ENCODE assay signal across 8 cellular contexts in the genomic region with DNA sequence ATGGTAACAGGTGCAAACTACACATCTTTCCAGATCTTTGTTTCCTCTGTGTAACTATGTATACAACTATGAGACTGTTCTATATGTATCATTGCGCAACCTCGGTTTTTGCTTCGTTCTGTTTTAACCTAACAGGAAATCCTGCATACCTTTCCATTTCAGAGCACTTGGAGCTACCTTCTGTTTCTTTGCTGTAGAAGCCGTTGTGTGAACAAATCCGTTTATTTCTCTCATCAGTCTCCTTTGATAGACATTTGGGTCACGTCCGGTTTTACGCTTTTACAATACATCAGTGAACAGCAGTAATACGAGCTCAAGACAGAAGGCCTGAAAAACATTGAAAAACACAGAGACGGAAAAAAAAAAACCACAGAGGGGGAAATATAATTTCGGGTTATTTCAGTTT. TPM values are rescaled to one million over a fixed set of nuclear protein-coding genes. Genes with fewer than 3 reads are reported as not detected.
DNase-seq lines count a peak whose midpoint lies in the region; ATAC-seq and TF ChIP-seq lines count a peak whose summit lies in the region.

No MANE protein-coding gene starts in this region.

- peaks cover 0 to 73% (median 27%) of the 10 kb centered on the region in 12 donors for H3K4me1 ChIP-seq in heart left ventricle
- H3K4me1 ChIP-seq in OCI-LY1 (ENCODE audit: insufficient read depth, low read length, severe bottlenecking): peaks cover 80% of the 10 kb centered on the region
- H3K4me1 ChIP-seq in muscle layer of duodenum (ENCODE audit: control insufficient read depth in 1 of 2, insufficient read depth in 2 of 2, low read length in 2 of 2): peaks cover 22 to 32% of the 10 kb centered on the region in 2 donors

- H3K9me3 ChIP-seq in heart left ventricle (no peaks in the 10 kb centered on the region), OCI-LY1 (ENCODE audit: low read length) (no peaks in the 10 kb centered on the region), muscle layer of duodenum (ENCODE audit: control insufficient read depth in 1 of 2, low read length in 2 of 2) (no peaks in the 10 kb centered on the region)

- intact Hi-C loops in heart left ventricle (cut with DNase I): loop anchor here in 5 of 10 donors (5.0 to 10.0 kb wide), 4 partner anchors 81 to 398 kb away; partner anchors contain the start of genes MED18 (in 4 of the 5), RCC1 (in 2 of the 5), RNU11 (in 1 of the 5) and TAF12 (in 1 of the 5)
- intact Hi-C loops in left ventricle myocardium superior (cut with micrococcal nuclease): no loop called here
- intact Hi-C loops in sciatic nerve (cut with DNase I): no loop called here

- H2AFZ ChIP-seq in OCI-LY1 (ENCODE audit: low read length): no peak overlapping the region

- H4K20me1 ChIP-seq in OCI-LY1 (ENCODE audit: insufficient read depth, low read length): no peaks in the 10 kb centered on the region

- no peak for TF ChIP-seq CTCF in heart left ventricle (IDR thresholded peaks at IDR 0.05)
- no peak for TF ChIP-seq CTCF in OCI-LY1 (IDR thresholded peaks at IDR 0.05; ENCODE audit: low read length)
- TF ChIP-seq CTCF in choroid plexus epithelial cell (conservative IDR thresholded peaks at IDR 0.05; ENCODE audit: low read depth, low read length): no peak

- peak overlapping the region; percentile 22 to 97 (median 84) for H3K27ac ChIP-seq in heart left ventricle
- peak overlapping the region; percentile 91 for H3K27ac ChIP-seq in OCI-LY1 (ENCODE audit: low read depth, low read length, poor library complexity, severe bottlenecking)
- H3K27ac ChIP-seq in muscle layer of duodenum (ENCODE audit: low read length): peak overlapping the region; percentile 76

- ATAC-seq in heart left ventricle (no peak), left ventricle myocardium superior (no peak), GM18858 (IDR thresholded peaks at IDR 0.05; ENCODE audit: unreplicated experiment) (no peak), sciatic nerve (no peak)

- H3F3A ChIP-seq in OCI-LY1 (ENCODE audit: insufficient read depth, low read length): peaks cover 11% of the 10 kb centered on the region; the same call in 1 of the 2 replicates

- no peak for TF ChIP-seq POLR2A in heart left ventricle (IDR thresholded peaks at IDR 0.05)

- no peaks in the 10 kb centered on the region; the same call in 1 of the 2 replicates for H3K79me2 ChIP-seq in OCI-LY1 (ENCODE audit: insufficient read depth, low read length)

- H3K27me3 ChIP-seq in heart left ventricle: no peaks in the 10 kb centered on the region
- no peaks in the 10 kb centered on the region for H3K27me3 ChIP-seq in OCI-LY1 (ENCODE audit: insufficient read depth, low read length)
- H3K27me3 ChIP-seq in muscle layer of duodenum (ENCODE audit: low read depth, low read length): no peaks in the 10 kb centered on the region

- H3K4me2 ChIP-seq in OCI-LY1 (ENCODE audit: low read length): peak overlapping the region; percentile 99

- no peaks in the 10 kb centered on the region for H3K9me2 ChIP-seq in OCI-LY1 (ENCODE audit: low read depth, low read length)

- DNase-seq in heart left ventricle: no peak
- no peak for DNase-seq in left ventricle myocardium superior
- peak; percentile 57 for DNase-seq in choroid plexus epithelial cell (ENCODE audit: low read depth)
- no peak for DNase-seq in sciatic nerve (ENCODE audit: low spot score)
- DNase-seq in GM19238 (ENCODE audit: insufficient read length, low spot score): no peak

- peak overlapping the region; percentile 17 to 76 (median 62) for H3K4me3 ChIP-seq in heart left ventricle
- H3K4me3 ChIP-seq in OCI-LY1 (ENCODE audit: low read depth, low read length, poor library complexity, severe bottlenecking): peak overlapping the region; percentile 70
- peak overlapping the region; percentile 57 for H3K4me3 ChIP-seq in choroid plexus epithelial cell (ENCODE audit: low read depth, low read length)
- H3K4me3 ChIP-seq in muscle layer of duodenum (ENCODE audit: low read depth in 1 of 2, low read length in 2 of 2): peak overlapping the region; percentile 71 to 75

- peak overlapping the region; percentile 78 for H3K9ac ChIP-seq in OCI-LY1 (ENCODE audit: low read length)

- WGBS in heart left ventricle, 4 donors: 12 to 46% (median 42%) methylated on average over 11 of the region's 11 CpGs

- H3K36me3 ChIP-seq in heart left ventricle: no peaks in the 10 kb centered on the region
- peaks cover 3% of the 10 kb centered on the region; the same call in 1 of the 2 replicates for H3K36me3 ChIP-seq in OCI-LY1 (ENCODE audit: insufficient read depth, low read length)
- H3K36me3 ChIP-seq in muscle layer of duodenum (ENCODE audit: control insufficient read depth in 1 of 2, insufficient read depth in 2 of 2, low read length in 2 of 2): no peaks in the 10 kb centered on the region

RNA-seq across cellular contexts. Expression of gene ATP5IF1, which starts 10.5 kb away (rescaled TPM):
- total RNA-seq in heart left ventricle (100 to 1,000 TPM; 209 to 865 (median 423) TPM), left ventricle myocardium superior (449 TPM), sciatic nerve (92.2 TPM)
- 1,000 to 10,000 TPM in 1 of 2 donors, 100 to 1,000 TPM in 1; 286 to 3,101 TPM for polyA plus RNA-seq in heart left ventricle

RNA-seq across cellular contexts. Expression of gene SESN2, which starts 12.9 kb away (rescaled TPM):
- 1 to 10 TPM; 2.4 to 6.4 (median 4.7) TPM for total RNA-seq in heart left ventricle
- polyA plus RNA-seq in heart left ventricle: 1 to 10 TPM; 2.1 to 8.8 TPM
- 2.7 TPM for total RNA-seq in left ventricle myocardium superior
- total RNA-seq in sciatic nerve: 5.8 TPM

RNA-seq across cellular contexts. Expression of gene DNAJC8, which starts 13.6 kb away (rescaled TPM):
- 10 to 100 TPM; 47.1 to 66.9 (median 58.4) TPM for total RNA-seq in heart left ventricle
- polyA plus RNA-seq in heart left ventricle: 10 to 100 TPM; 53.8 to 84.9 TPM
- 62.3 TPM for total RNA-seq in left ventricle myocardium superior
- total RNA-seq in sciatic nerve: 66.2 TPM
